Comparison of ENCODE assay signal across 13 cellular contexts in the genomic region with DNA sequence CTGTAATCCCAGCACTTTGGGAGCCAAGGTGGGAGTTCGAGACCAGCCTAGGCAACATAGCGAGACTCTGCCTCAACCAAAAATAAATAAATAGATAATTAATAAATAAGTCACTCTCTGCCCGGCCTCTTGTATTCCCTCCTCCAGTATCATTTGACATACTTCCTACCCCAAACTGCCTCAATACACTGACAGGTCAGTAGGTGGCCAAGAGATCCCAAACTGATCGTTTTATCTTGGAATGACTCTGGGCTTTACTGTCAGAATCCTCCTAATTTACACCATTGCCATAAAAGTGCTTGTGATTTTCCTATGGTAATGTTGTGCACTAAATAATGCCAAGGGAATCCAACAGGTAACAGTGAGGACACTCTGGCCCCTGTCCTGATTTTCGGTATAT.
"Had no signal": no experiment of that assay in that cellular context is flagged by ENCODE, and none has a peak within 500 bp of the region (broad histone marks: within the 10 kb centered on the region; RNA-seq: fewer than 3 reads in every experiment).

No MANE protein-coding gene starts in this region.

- H3K4me3 Mint-ChIP-seq: activated B cell treated with CpG ODN at 0.5 μM for 24 hours; activated naive CD4-positive, alpha-beta T cell treated with anti-CD3 and anti-CD28 coated beads for 36 hours; natural killer cell treated with Interleukin-12 subunit alpha and Interleukin-12 subunit beta and Interleukin-15 and Interleukin-18, amount 100 ng/mL, for 72 hours had no signal

- H3K27ac ChIP-seq: dorsolateral prefrontal cortex had no signal

- H3K27ac Mint-ChIP-seq: activated B cell treated with CpG ODN at 0.5 μM for 24 hours; activated naive CD4-positive, alpha-beta T cell treated with anti-CD3 and anti-CD28 coated beads for 36 hours had no signal

- ATAC-seq: left ventricle myocardium superior; natural killer cell treated with Interleukin-12 subunit alpha and Interleukin-12 subunit beta and Interleukin-15 and Interleukin-18, amount 100 ng/mL, for 72 hours had no signal

- H3K36me3 Mint-ChIP-seq: natural killer cell treated with Interleukin-12 subunit alpha and Interleukin-12 subunit beta and Interleukin-15 and Interleukin-18, amount 100 ng/mL, for 72 hours had no signal

- H3K27me3 Mint-ChIP-seq: activated B cell treated with CpG ODN at 0.5 μM for 24 hours; natural killer cell treated with Interleukin-12 subunit alpha and Interleukin-12 subunit beta and Interleukin-15 and Interleukin-18, amount 100 ng/mL, for 72 hours had no signal

- DNase-seq: activated B cell treated with CpG ODN at 0.5 μM for 24 hours; activated CD4-positive, alpha-beta T cell treated with anti-CD3 and anti-CD28 coated beads, Interleukin-2, amount 50 U/mL, for 1 hour; activated naive CD4-positive, alpha-beta T cell treated with anti-CD3 and anti-CD28 coated beads for 36 hours; dorsolateral prefrontal cortex; kidney glomerular epithelial cell; left ventricle myocardium superior; posterior cingulate gyrus; stimulated activated CD4-positive, alpha-beta T cell treated with anti-CD3 and anti-CD28 coated beads, Interleukin-15, amount 100 ng/mL, for 24 hours; stimulated activated CD4-positive, alpha-beta T cell treated with anti-CD3 and anti-CD28 coated beads, Interleukin-4, amount 100 ng/mL, for 1 hour; stimulated activated naive CD4-positive, alpha-beta T cell treated with Interleukin-2 at 50 U/mL for 16 hours; substantia nigra; T-helper 2 cell had no signal

- H3K4me3 ChIP-seq: dorsolateral prefrontal cortex had no signal

- H3K9me3 Mint-ChIP-seq: activated B cell treated with CpG ODN at 0.5 μM for 24 hours; activated naive CD4-positive, alpha-beta T cell treated with anti-CD3 and anti-CD28 coated beads for 36 hours; natural killer cell treated with Interleukin-12 subunit alpha and Interleukin-12 subunit beta and Interleukin-15 and Interleukin-18, amount 100 ng/mL, for 72 hours had no signal
